Comparison of ENCODE assay signal across 20 cellular contexts in genomic region chr4:74440356-74440755, GRCh38. TPM values are rescaled to one million over a fixed set of nuclear protein-coding genes. Genes with fewer than 3 reads are reported as not detected.
DNase-seq lines count a peak whose midpoint lies in the region; FAIRE-seq and TF ChIP-seq lines count a peak whose summit lies in the region.
"Had no signal": no experiment of that assay in that cellular context is flagged by ENCODE, and none has a peak within 500 bp of the region (broad histone marks: within the 10 kb centered on the region; RNA-seq: fewer than 3 reads in every experiment).

No MANE protein-coding gene starts in this region.

- H2AFZ ChIP-seq in mammary epithelial cell (ENCODE audit: low read depth, low read length): no peak overlapping the region
- peak overlapping the region; percentile 17; the same call in 1 of the 2 replicates for H2AFZ ChIP-seq in H1 (ENCODE audit: low read length)

- no peak overlapping the region for H3K14ac ChIP-seq in H1 (ENCODE audit: insufficient read length)

- H3K27me3 ChIP-seq in mammary epithelial cell (ENCODE audit: insufficient read depth, low read length) (no peaks in the 10 kb centered on the region), breast epithelium (no peaks in the 10 kb centered on the region), H1 (replicated peaks in 1 of 4; ENCODE audit: control insufficient read depth in 3 of 4, extremely low read depth in 1 of 4, insufficient read depth in 3 of 4, low read length in 3 of 4) (peaks cover 0 to 15% (median 7%) of the 10 kb centered on the region in 4 experiments; a peak in 6 of 7 replicates)

- TF ChIP-seq POLR2A in breast epithelium (IDR thresholded peaks at IDR 0.05) (no peak), H1 (IDR thresholded peaks at IDR 0.05; ENCODE audit: control extremely low read depth in 1 of 2, low read depth in 2 of 2, low read length in 2 of 2) (no peak)

- no peak for FAIRE-seq in H1 (lab: Jason Lieb, UNC)
- FAIRE-seq: A549, G401.6, GM12892, RCC 7860 had no signal

- no peak overlapping the region for H4K8ac ChIP-seq in H1 (ENCODE audit: extremely low read depth, insufficient read depth, low read length)

- in situ Hi-C loops in mammary epithelial cell (cut with MboI; ENCODE audit: low sequenced_read_pairs in 2 of 2): loop anchor here in 1 of 2 donors (5.0 kb wide), 1 partner anchor 63 kb away; no protein-coding TSS in a partner anchor

- H3K23me2 ChIP-seq in H1 (ENCODE audit: low read depth, low read length): peaks cover 6% of the 10 kb centered on the region; the same call in 1 of the 2 replicates

- no peaks in the 10 kb centered on the region for H4K20me1 ChIP-seq in mammary epithelial cell (ENCODE audit: insufficient read depth, low read length)
- H4K20me1 ChIP-seq in H1 (replicated peaks in 1 of 2; ENCODE audit: control insufficient read depth in 1 of 2, insufficient read depth in 2 of 2, low read length in 2 of 2): no peaks in the 10 kb centered on the region

- no TSS peak for BruUV-seq in mammary epithelial cell (replicated peaks; lab: Mats Ljungman, UMichigan)

- CTCF ChIA-PET in mammary epithelial cell (lab: Charles Lee; ENCODE audit: low non-redundant PET) (no interaction called here), H1 (lab: Charles Lee; ENCODE audit: partially characterized antibody) (no interaction called here)

- H3K23ac ChIP-seq in H1 (ENCODE audit: insufficient read length): no peak overlapping the region

- no peak overlapping the region for H3K4ac ChIP-seq in H1 (replicated peaks; ENCODE audit: insufficient read length, low read depth, low read length)

- H3K36me3 ChIP-seq in mammary epithelial cell (ENCODE audit: insufficient read depth, low read length): no peaks in the 10 kb centered on the region
- no peaks in the 10 kb centered on the region for H3K36me3 ChIP-seq in breast epithelium
- H3K36me3 ChIP-seq in H1 (ENCODE audit: control insufficient read depth in 2 of 4, insufficient read depth in 4 of 4, low read length in 3 of 4): no peaks in the 10 kb centered on the region

- dilution Hi-C loops in mammary epithelial cell (cut with HindIII; ENCODE audit: low sequenced_read_pairs): no loop called here

- H3K9me3 ChIP-seq in mammary epithelial cell (replicated peaks; ENCODE audit: insufficient read depth, low read length) (no peaks in the 10 kb centered on the region), breast epithelium (no peaks in the 10 kb centered on the region), H1 (ENCODE audit: insufficient read depth in 2 of 2, low read depth in 1 of 2, low read length in 1 of 2) (no peaks in the 10 kb centered on the region)
- H3K9me3 ChIP-seq: A549 had no signal

- POLR2A ChIA-PET in H1 (lab: Charles Lee; ENCODE audit: partially characterized antibody): no interaction called here

- H3K79me2 ChIP-seq in mammary epithelial cell (ENCODE audit: insufficient read depth, low read length) (peaks cover 18% of the 10 kb centered on the region), H1 (ENCODE audit: control insufficient read depth in 1 of 2, insufficient read depth in 2 of 2, low read length in 2 of 2) (no peaks in the 10 kb centered on the region)

- H3K9ac ChIP-seq in mammary epithelial cell (ENCODE audit: insufficient read depth, low read length) (no peak overlapping the region), H1 (replicated peaks in 1 of 4; ENCODE audit: extremely low read depth in 1 of 4, low read depth in 3 of 4, low read length in 3 of 4) (no peak overlapping the region)

- H3K4me2 ChIP-seq in mammary epithelial cell (ENCODE audit: insufficient read depth, low read depth, low read length): peak overlapping the region; percentile 43
- H3K4me2 ChIP-seq in H1 (ENCODE audit: insufficient read depth in 1 of 2, low read depth in 2 of 2, low read length in 2 of 2): no peak overlapping the region
- H3K4me2 ChIP-seq: A549 had no signal

- H3K18ac ChIP-seq in H1 (ENCODE audit: extremely low read depth, low read length): no peak overlapping the region

- DNase-seq in mammary epithelial cell: peak; percentile 79
- no peak for DNase-seq in breast epithelium (ENCODE audit: low spot score in 2 of 2)
- peak; percentile 75 for DNase-seq in RPMI7951 (ENCODE audit: low read depth)
- DNase-seq in H1 (ENCODE audit: low read depth in 1 of 2, low spot score in 2 of 2): no peak
- DNase-seq in activated CD4-positive, CD25-positive, alpha-beta regulatory T cell treated with anti-CD3 and anti-CD28 coated beads, Interleukin-2, amount 50 U/mL, for 72 hours: no peak
- no peak for DNase-seq in stimulated activated naive CD4-positive, alpha-beta T cell treated with Interleukin-2 at 50 U/mL for 16 hours (lab: John Stamatoyannopoulos, UW)
- DNase-seq in dedifferentiated amniotic fluid mesenchymal stem cell (ENCODE audit: extremely low spot score): no peak
- DNase-seq: Calu3; CD4-positive, CD25-positive, alpha-beta regulatory T cell; DMS79 treated with DMSO at 0.1 percent for 48 hours; H7; NCI-H1048; NCI-H146; NCI-H2107; NCI-H345; NCI-H526 treated with DMSO at 0.1 percent for 48 hours had no signal

- H2BK20ac ChIP-seq in H1 (ENCODE audit: low read length): no peak overlapping the region

- no peak overlapping the region for H2BK12ac ChIP-seq in H1 (ENCODE audit: low read depth, low read length)

- H3K4me3 ChIP-seq in mammary epithelial cell (replicated peaks in 1 of 3; ENCODE audit: insufficient read depth in 1 of 3, low read depth in 2 of 3, low read length in 3 of 3): peak overlapping the region; percentile 30 to 36 (median 31)
- no peak overlapping the region for H3K4me3 ChIP-seq in breast epithelium
- H3K4me3 ChIP-seq in H1 (ENCODE audit: extremely low read depth in 1 of 4, insufficient read depth in 2 of 4, low read depth in 3 of 4, low read length in 4 of 4): no peak overlapping the region
- H3K4me3 ChIP-seq: A549 had no signal

- H2BK5ac ChIP-seq in H1 (ENCODE audit: low read depth, low read length): no peak overlapping the region

- H2BK15ac ChIP-seq in H1 (ENCODE audit: low read length): no peak overlapping the region

- no peak for TF ChIP-seq EP300 in H1 (IDR thresholded peaks at IDR 0.05; ENCODE audit: borderline replicate concordance in 1 of 2, low read depth in 2 of 2, low read length in 2 of 2)

- no peak overlapping the region for H3K56ac ChIP-seq in H1 (replicated peaks; ENCODE audit: insufficient read length, low read depth, low read length)

- no peak overlapping the region for H4K91ac ChIP-seq in H1 (replicated peaks; ENCODE audit: insufficient read length, low read length)

- intact Hi-C loops in mammary epithelial cell (cut with micrococcal nuclease) (no loop called here), breast epithelium (cut with DNase I; ENCODE audit: low total_unique reads) (no loop called here)

- H2BK120ac ChIP-seq in H1 (replicated peaks; ENCODE audit: low read depth, low read length): no peak overlapping the region

- no peak overlapping the region for H4K5ac ChIP-seq in H1 (ENCODE audit: insufficient read length, low read depth, low read length)

- H3K79me1 ChIP-seq in H1 (ENCODE audit: low read depth, low read length): no peaks in the 10 kb centered on the region

- no peak for TF ChIP-seq CTCF in mammary epithelial cell (conservative IDR thresholded peaks at IDR 0.05 in 1 of 2, IDR thresholded peaks at IDR 0.05 in 1 of 2; ENCODE audit: extremely low read depth in 1 of 2, insufficient read depth in 1 of 2, low read depth in 1 of 2, low read length in 2 of 2)
- no peak for TF ChIP-seq CTCF in breast epithelium (IDR thresholded peaks at IDR 0.05)
- TF ChIP-seq CTCF in H1 (IDR thresholded peaks at IDR 0.05; ENCODE audit: control extremely low read depth in 1 of 3, insufficient read depth in 1 of 3, low read depth in 1 of 3, low read length in 3 of 3): no peak

- no peak overlapping the region for H2AK5ac ChIP-seq in H1 (ENCODE audit: low read depth, low read length)

- TF ChIP-seq RAD21 in H1 (IDR thresholded peaks at IDR 0.05 in 1 of 2, conservative IDR thresholded peaks at IDR 0.05 in 1 of 2; ENCODE audit: low read depth in 2 of 2, low read length in 2 of 2): no peak

- H3K27ac ChIP-seq in mammary epithelial cell (ENCODE audit: insufficient read depth, low read depth, low read length): peak overlapping the region; percentile 45
- no peak overlapping the region for H3K27ac ChIP-seq in breast epithelium
- no peak overlapping the region for H3K27ac ChIP-seq in H1 (ENCODE audit: low read depth, low read length)
- H3K27ac ChIP-seq: A549 had no signal

- H3K4me1 ChIP-seq in mammary epithelial cell (ENCODE audit: insufficient read depth, low read length) (peaks cover 35% of the 10 kb centered on the region), breast epithelium (no peaks in the 10 kb centered on the region), H1 (replicated peaks in 1 of 4; ENCODE audit: control insufficient read depth in 3 of 4, insufficient read depth in 4 of 4, low read length in 3 of 4) (no peaks in the 10 kb centered on the region; a peak in 2 of 7 replicates)
- H3K4me1 ChIP-seq: A549 had no signal

- 92% methylated on average over 4 of the region's 4 CpGs for WGBS in mammary epithelial cell (ENCODE audit: low coverage, missing lambda C conversion rate)
- WGBS in H1 (ENCODE audit: extremely low coverage in 1 of 2, insufficient coverage in 1 of 2, insufficient read length in 1 of 2, insufficient replicate concordance in 2 of 2, low coverage in 1 of 2, low lambda C conversion rate in 2 of 2, missing lambda C conversion rate in 1 of 2), 2 experiments: 90% methylated on average over 4 of the region's 4 CpGs; no CpG with 5 or more reads in 1 of the 2 experiments

TF ChIP-seq in H1, 55 proteins besides CTCF, POLR2A, EP300 and RAD21 (continues in another document):
- no peak for TF ChIP-seq ASH2L (IDR thresholded peaks at IDR 0.05; ENCODE audit: low read length)
- TF ChIP-seq CEBPB (IDR thresholded peaks at IDR 0.05; ENCODE audit: low read depth, low read length): no peak
- TF ChIP-seq HDAC6 (IDR thresholded peaks at IDR 0.05; ENCODE audit: low read depth, low read length): no peak
- TF ChIP-seq ZNF274 (IDR thresholded peaks at IDR 0.05; ENCODE audit: borderline replicate concordance, extremely low read depth, low read length): no peak
- no peak for TF ChIP-seq BACH1 (IDR thresholded peaks at IDR 0.05; ENCODE audit: low read length)
- no peak for TF ChIP-seq CBX5 (IDR thresholded peaks at IDR 0.05; ENCODE audit: low read depth, low read length)

RNA-seq across cellular contexts. Expression of gene AREG, which starts 4.6 kb away (rescaled TPM):
- total RNA-seq in mammary epithelial cell: 1,000 to 10,000 TPM in 1 of 2 donors, 100 to 1,000 TPM in 1; 540 to 2,145 TPM
- 1,137 TPM for polyA plus RNA-seq in mammary epithelial cell
- 894 TPM for polyA minus RNA-seq in mammary epithelial cell
- 10 to 100 TPM in 2 of 3 donors, 1 to 10 TPM in 1; 3.4 to 89.1 (median 46.2) TPM for total RNA-seq in breast epithelium
- total RNA-seq in RPMI7951 (2014; rRNA removed; shearing (Covaris generic)): 2.4 and 4.1 TPM in 2 replicates
- total RNA-seq in H1 (2021; fragmentation: NEBNext Ultra II Directional; extraction: Animal tissue kit (Norgen Biotek cat#: 25700)): not detected in 2 replicates
- polyA plus RNA-seq in H1 (2011; rRNA removed): not detected in 2 replicates
- not detected for polyA plus RNA-seq in H1 (2011; cell fraction: cytosol; rRNA removed)
- not detected for polyA plus RNA-seq in H1 (2011; cell fraction: nucleus; rRNA removed)
- not detected in 4 replicates for polyA plus RNA-seq in H1 (2012, experiment 1 of 2)
- polyA plus RNA-seq in H1 (2012, experiment 2 of 2): not detected
- 0.51 TPM for polyA plus RNA-seq in H1 (2013, experiment 1 of 2)
- 0.52 TPM for polyA plus RNA-seq in H1 (2013, experiment 2 of 2)
- not detected in 2 replicates for polyA minus RNA-seq in H1 (2011; rRNA and poly(A)+ RNA removed)
- not detected for polyA minus RNA-seq in H1 (2011; cell fraction: cytosol; rRNA and poly(A)+ RNA removed)
- polyA minus RNA-seq in H1 (2011; cell fraction: nucleus; rRNA and poly(A)+ RNA removed): not detected
- total RNA-seq: H7 had no signal

Comparison
In these comparisons a context has a peak if more than half of its experiments do, and no peak if none do; other contexts are left out.
1. DNase-seq: peak in mammary epithelial cell (single experiment) and RPMI7951 (single experiment); none in breast epithelium (0 of 2), H1 (0 of 2), activated CD4-positive, CD25-positive, alpha-beta regulatory T cell treated with anti-CD3 and anti-CD28 coated beads, Interleukin-2, amount 50 U/mL, for 72 hours (single experiment), stimulated activated naive CD4-positive, alpha-beta T cell treated with Interleukin-2 at 50 U/mL for 16 hours (single experiment) and dedifferentiated amniotic fluid mesenchymal stem cell (single experiment).
2. H3K4me3 ChIP-seq: peak in mammary epithelial cell (3 of 3); none in breast epithelium (0 of 3) and H1 (0 of 4).
3. RNA of gene AREG, which starts 4.6 kb away (total RNA-seq): 540 to 2,145 TPM in mammary epithelial cell; 3.4 to 89.1 TPM in breast epithelium, 2.4 to 4.1 TPM in RPMI7951 and not detected in H1; every median in the first group is over 4 times any median in the second.